21 cellular contexts compared by ENCODE assay signal in the genomic region with DNA sequence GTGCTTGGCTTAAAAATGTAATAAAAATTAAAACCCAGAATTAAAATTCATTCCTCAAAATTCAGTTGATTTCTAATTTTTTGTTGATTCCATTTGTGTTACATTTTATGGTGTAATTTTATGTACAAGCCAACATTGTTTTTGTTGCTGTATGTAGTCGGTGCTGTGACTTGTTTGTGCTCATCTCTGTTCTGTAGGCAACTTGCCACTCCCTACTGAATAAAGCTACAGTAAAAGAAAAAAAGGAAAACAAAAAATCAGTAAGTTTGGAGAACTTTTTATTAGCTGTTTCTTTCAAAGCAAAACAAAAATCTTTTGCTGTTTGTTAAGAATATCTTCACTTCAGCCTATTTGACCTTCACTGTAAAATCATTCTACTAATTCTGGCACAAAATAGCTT. TPM values are rescaled to one million over a fixed set of nuclear protein-coding genes. Genes with fewer than 3 reads are reported as not detected.
"Had no signal": no experiment of that assay in that cellular context is flagged by ENCODE, and none has a peak within 500 bp of the region (broad histone marks: within the 10 kb centered on the region; RNA-seq: fewer than 3 reads in every experiment).

No MANE protein-coding gene starts in this region.

- H3K27me3 ChIP-seq: esophagus muscularis mucosa, gastrocnemius medialis, hepatocyte, neutrophil, sigmoid colon, suprapubic skin, thyroid gland, upper lobe of left lung, uterus had no signal

- H3K4me1 ChIP-seq: sigmoid colon had no signal

- DNase-seq: effector CD8-positive, alpha-beta T cell; gastrocnemius medialis; left colon; naive thymus-derived CD8-positive, alpha-beta T cell; posterior cingulate gyrus; sigmoid colon; small intestine; stimulated activated CD4-positive, alpha-beta T cell treated with anti-CD3 and anti-CD28 coated beads, Interleukin-12 subunit alpha, Interleukin-12 subunit beta, amount 100 ng/mL, for 4 hours; stimulated activated naive CD4-positive, alpha-beta T cell; thyroid gland; upper lobe of left lung; uterus had no signal

- H3K27ac ChIP-seq: coronary artery, epithelial cell of prostate, esophagus muscularis mucosa, gastrocnemius medialis, hepatocyte, neutrophil, sigmoid colon, suprapubic skin, thyroid gland, upper lobe of left lung, uterus had no signal

- FAIRE-seq: small intestine had no signal

- H2AFZ ChIP-seq: hepatocyte had no signal

- H3K9me3 ChIP-seq: esophagus muscularis mucosa, gastrocnemius medialis, neutrophil, sigmoid colon, suprapubic skin, thyroid gland, upper lobe of left lung, uterus had no signal

- H3K36me3 ChIP-seq: gastrocnemius medialis, uterus had no signal

- ATAC-seq: gastrocnemius medialis; left colon; naive thymus-derived CD8-positive, alpha-beta T cell had no signal

- H3K4me3 ChIP-seq: coronary artery, esophagus muscularis mucosa, gastrocnemius medialis, hepatocyte, sigmoid colon, suprapubic skin, thyroid gland, upper lobe of left lung, uterus had no signal

RNA-seq across cellular contexts. Expression of a gene that starts 44.3 kb away (rescaled TPM):
- total RNA-seq: chondrocyte, gastrocnemius medialis, hepatocyte, kidney epithelial cell, suprapubic skin had no signal
- polyA plus RNA-seq: naive thymus-derived CD8-positive, alpha-beta T cell; neural cell had no signal
